In the genomic region with DNA sequence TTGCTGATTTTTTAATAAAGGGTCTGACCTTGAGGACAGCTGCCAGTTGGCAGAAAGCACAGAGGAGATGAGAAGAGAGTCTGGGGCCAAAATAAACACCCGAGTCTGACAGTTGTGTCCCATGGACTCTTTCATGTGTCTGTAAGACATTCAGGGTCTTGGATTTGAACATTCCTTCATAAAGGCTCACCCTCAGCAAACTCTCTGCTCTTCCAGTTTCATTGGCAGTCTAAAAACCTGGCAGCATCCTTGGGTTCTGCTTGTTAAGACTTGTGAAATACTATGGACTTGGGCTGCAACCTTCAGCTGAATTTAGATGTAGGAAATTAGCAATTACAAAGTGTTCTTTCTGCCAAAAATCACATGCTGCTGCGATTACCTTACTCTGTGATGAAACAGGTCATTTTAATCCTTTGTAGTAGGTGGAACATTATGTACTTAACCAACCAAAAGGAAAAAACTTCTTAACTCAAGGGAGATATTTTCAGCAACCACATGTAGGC, we compare ENCODE assay signal across 8 cellular contexts. TPM values are rescaled to one million over a fixed set of nuclear protein-coding genes. Genes with fewer than 3 reads are reported as not detected.
A peak's percentile ranks its signal among the peaks of the same experiment; 100 is the strongest.
DNase-seq lines count a peak whose midpoint lies in the region; ATAC-seq and TF ChIP-seq lines count a peak whose summit lies in the region.
"Had no signal": no experiment of that assay in that cellular context is flagged by ENCODE, and none has a peak within 500 bp of the region (broad histone marks: within the 10 kb centered on the region; RNA-seq: fewer than 3 reads in every experiment).

No MANE protein-coding gene starts in this region.

- H3K4me1 ChIP-seq in left lung (no peaks in the 10 kb centered on the region), thoracic aorta (ENCODE audit: control insufficient read depth in 1 of 2, low read depth in 2 of 2) (peaks cover 0 to 15% of the 10 kb centered on the region in 2 donors), BE2C (0 out of 2 replicates have a peak, but pooled peaks cover 2% of the 10 kb centered on the region)

- intact Hi-C loops in left lung (cut with DNase I) = no loop called here

- peak; percentile 22 for ATAC-seq in left lung
- ATAC-seq in thoracic aorta (ENCODE audit: insufficient number of reproducible peaks, low FRiP score, low read depth) = peak; percentile 31
- ATAC-seq in HG02588 (IDR thresholded peaks at IDR 0.05; ENCODE audit: unreplicated experiment) = no peak

- TF ChIP-seq CTCF in left lung (IDR thresholded peaks at IDR 0.05) (no peak), thoracic aorta (IDR thresholded peaks at IDR 0.05) (no peak), BE2C (IDR thresholded peaks at IDR 0.05; ENCODE audit: low read depth, low read length) (no peak)

- DNase-seq in NCI-H2081 (lab: John Stamatoyannopoulos, UW) (peak; percentile 16 to 67), dermis microvascular lymphatic vessel endothelial cell (ENCODE audit: low read depth in 2 of 2) (peak; percentile 26 to 51), left lung (no peak), thoracic aorta (ENCODE audit: low spot score) (peak; percentile 8), NCI-H526 (lab: John Stamatoyannopoulos, UW) (no peak), BE2C (no peak)

- H3K9me3 ChIP-seq in left lung = no peaks in the 10 kb centered on the region
- H3K9me3 ChIP-seq in thoracic aorta = no peaks in the 10 kb centered on the region
- peaks cover 6% of the 10 kb centered on the region for H3K9me3 ChIP-seq in BE2C

- H3K36me3 ChIP-seq in left lung (no peaks in the 10 kb centered on the region), thoracic aorta (no peaks in the 10 kb centered on the region), BE2C (no peaks in the 10 kb centered on the region)

- H3K4me3 ChIP-seq in left lung (no peak overlapping the region), thoracic aorta (no peak overlapping the region), BE2C (ENCODE audit: low read depth, low read length) (no peak overlapping the region)
- H3K4me3 ChIP-seq: skin epidermis had no signal

- H3K27ac ChIP-seq in left lung (no peak overlapping the region), thoracic aorta (no peak overlapping the region)
- H3K27ac ChIP-seq: skin epidermis had no signal

- H3K27me3 ChIP-seq in left lung (no peaks in the 10 kb centered on the region), thoracic aorta (replicated peaks; ENCODE audit: insufficient read depth) (no peaks in the 10 kb centered on the region), BE2C (no peaks in the 10 kb centered on the region)

RNA-seq across cellular contexts. Expression of a gene that starts 32.0 kb away (rescaled TPM):
- total RNA-seq in dermis microvascular lymphatic vessel endothelial cell (under 0.01 and 0.13 TPM in 2 replicates), left lung (1 to 10 TPM in 1 of 2 donors, not detected in 1; 1.7 TPM), thoracic aorta (not detected)
- polyA plus RNA-seq in BE2C (2012; ENCODE audit: insufficient read depth, insufficient read length, low read depth) = 2.5 TPM

Comparison
In these comparisons a context has a peak if more than half of its experiments do, and no peak if none do; other contexts are left out.
1. DNase-seq: peak in NCI-H2081 (2 of 2), dermis microvascular lymphatic vessel endothelial cell (2 of 2) and thoracic aorta (single experiment); none in left lung (0 of 2), NCI-H526 (0 of 2) and BE2C (single experiment).